ENCODE assay signal across 1 cellular context in the genomic region with DNA sequence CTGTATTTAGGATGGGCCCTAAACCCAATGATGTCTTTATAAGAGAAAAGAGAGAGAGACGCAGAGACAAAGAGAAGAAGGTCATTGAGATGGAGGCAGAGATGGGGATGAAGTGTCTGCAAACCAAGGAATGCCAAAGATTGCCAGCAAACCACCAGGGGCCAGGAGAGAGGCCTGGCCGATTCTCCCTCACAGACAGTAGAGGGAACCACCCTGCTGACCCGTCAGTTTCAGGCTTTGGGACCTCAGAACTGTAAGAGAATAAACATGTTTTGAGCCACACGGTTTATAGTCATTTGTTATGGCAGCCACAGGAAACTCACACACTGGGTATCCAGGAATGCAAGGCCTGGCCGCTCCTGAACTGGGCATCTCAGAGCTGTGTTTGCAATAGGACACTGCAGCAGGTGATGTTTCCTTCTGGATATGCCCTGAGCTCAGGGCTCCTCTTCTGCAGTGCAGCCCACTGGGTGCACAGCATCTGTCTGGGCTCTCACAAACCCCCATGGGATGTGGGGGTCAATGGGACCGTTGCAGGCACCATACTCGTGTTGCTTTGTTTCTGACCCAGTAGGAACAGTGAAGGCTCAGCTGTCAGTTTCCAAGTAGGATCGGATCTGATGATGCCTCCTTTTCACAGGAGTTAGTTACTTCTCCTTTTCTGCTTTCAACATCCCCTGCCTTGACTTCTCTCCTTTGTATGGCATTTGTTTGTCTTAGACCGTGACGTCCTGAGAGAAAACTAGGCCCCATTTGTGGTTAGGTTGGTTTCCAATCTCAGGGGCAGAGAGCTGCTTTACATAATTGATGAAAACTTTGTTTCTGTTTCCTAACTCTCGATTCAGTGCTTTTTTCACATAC.
TF ChIP-seq lines count a peak whose summit lies in the region.

No MANE protein-coding gene starts in this region.

TF ChIP-seq in WTC11, 78 proteins besides CTCF, POLR2A, EP300 and RAD21 (continued from another document):
- TF ChIP-seq JUN (CRISPR knock-in tag; IDR thresholded peaks at IDR 0.05) (no peak), EMX1 (CRISPR knock-in tag; IDR thresholded peaks at IDR 0.05) (no peak), ZBTB21 (CRISPR knock-in tag; IDR thresholded peaks at IDR 0.05; ENCODE audit: borderline replicate concordance) (no peak), ZNF317 (CRISPR knock-in tag; IDR thresholded peaks at IDR 0.05; ENCODE audit: borderline replicate concordance, low read depth) (no peak)
